In genomic region chr4:159127745-159128518, GRCh38 we compare ENCODE assay signal across 19 cellular contexts. TPM values are rescaled to one million over a fixed set of nuclear protein-coding genes. Genes with fewer than 3 reads are reported as not detected.
DNase-seq lines count a peak whose midpoint lies in the region; ATAC-seq, FAIRE-seq and TF ChIP-seq lines count a peak whose summit lies in the region.
"Had no signal": no experiment of that assay in that cellular context is flagged by ENCODE, and none has a peak within 500 bp of the region (broad histone marks: within the 10 kb centered on the region; RNA-seq: fewer than 3 reads in every experiment).

No MANE protein-coding gene starts in this region.

- CTCF ChIA-PET in HepG2 (lab: Yijun Ruan, JAX; ENCODE audit: low intra/inter-chr PET ratio, low total read pairs), result no interaction called here

- POLR2A ChIA-PET in HepG2 (lab: Yijun Ruan, JAX), result no interaction called here

- H3K4me3 ChIP-seq in HepG2 (replicated peaks in 1 of 3; ENCODE audit: insufficient read depth in 1 of 3, low read depth in 2 of 3, low read length in 3 of 3) (no peak overlapping the region), right lobe of liver (no peak overlapping the region), pancreas (no peak overlapping the region)
- H3K4me3 ChIP-seq: BLaER1 treated with 17β-estradiol and CSF1 and Interleukin-3, amounts not matched to agents 10 nM and 100 nM had no signal

- H3K4me1 ChIP-seq in HepG2 (ENCODE audit: insufficient read depth, low read length) (peaks cover 27% of the 10 kb centered on the region), right lobe of liver (peaks cover 0 to 22% (median 6%) of the 10 kb centered on the region in 4 donors), pancreas (peaks cover 0 to 9% (median 7%) of the 10 kb centered on the region in 3 donors)

- no peak for ATAC-seq in HepG2
- no peak for ATAC-seq in right lobe of liver
- ATAC-seq in pancreas, result no peak

- H3K27ac ChIP-seq in HepG2 (ENCODE audit: extremely low read length, insufficient read depth, low read length), result no peak overlapping the region
- H3K27ac ChIP-seq in right lobe of liver, result no peak overlapping the region
- H3K27ac ChIP-seq in pancreas, result no peak overlapping the region
- H3K27ac ChIP-seq: BLaER1 treated with 17β-estradiol and CSF1 and Interleukin-3, amounts not matched to agents 10 nM and 100 nM had no signal

- TF ChIP-seq CTCF in HepG2 (CRISPR knock-in tag; IDR thresholded peaks at IDR 0.05) (no peak), right lobe of liver (IDR thresholded peaks at IDR 0.05) (no peak), pancreas (IDR thresholded peaks at IDR 0.05) (no peak)

- no peaks in the 10 kb centered on the region; the same call in 1 of the 2 replicates for H4K20me1 ChIP-seq in HepG2 (ENCODE audit: insufficient read depth, low read length)

- no peak for DNase-seq in HepG2 (ENCODE audit: low spot score)
- no peak for DNase-seq in right lobe of liver
- peak; percentile 46 for DNase-seq in OCI-M1 (lab: John Stamatoyannopoulos, UW)
- DNase-seq in erythroblast (lab: John Stamatoyannopoulos, UW), result peak; percentile 65 to 77
- DNase-seq in pancreas, result no peak
- DNase-seq in DMS53 (lab: John Stamatoyannopoulos, UW), result no peak
- no peak for DNase-seq in NCI-H2081 (lab: John Stamatoyannopoulos, UW)
- DNase-seq in stimulated activated CD4-positive, alpha-beta T cell treated with anti-CD3 and anti-CD28 coated beads, Interleukin-2, amount 100 ng/mL, for 48 hours, result no peak
- DNase-seq: 8988T; ACHN; Calu3; CD4-positive, CD25-positive, alpha-beta regulatory T cell; DMS79 treated with DMSO at 0.1 percent for 48 hours; EL; GOT3; H9 had no signal

- no peak overlapping the region for H3K4me2 ChIP-seq in HepG2 (ENCODE audit: low read depth, low read length)
- H3K4me2 ChIP-seq: BLaER1 treated with 17β-estradiol and CSF1 and Interleukin-3, amounts not matched to agents 10 nM and 100 nM had no signal

- TF ChIP-seq EP300 in HepG2 (IDR thresholded peaks at IDR 0.05; ENCODE audit: low read depth in 2 of 2, low read length in 2 of 2) (no peak), HepG2 (CRISPR knock-in tag; IDR thresholded peaks at IDR 0.05; ENCODE audit: borderline replicate concordance) (no peak)

- in situ Hi-C loops in HepG2 (cut with HindIII; ENCODE audit: extremely low pct_ligation_motif_present, low pct_unique_long_range_greater_than_20kb), result no loop called here

- TF ChIP-seq RAD21 in HepG2 (CRISPR knock-in tag; IDR thresholded peaks at IDR 0.05), result no peak

- WGBS in HepG2 (ENCODE audit: low lambda C conversion rate), result 97% methylated on average over 4 of the region's 4 CpGs
- 87% methylated on average over 4 of the region's 4 CpGs for WGBS in right lobe of liver (ENCODE audit: insufficient coverage, low coverage, low lambda C conversion rate, missing lambda C conversion rate)
- 95 to 96% methylated on average over 4 of the region's 4 CpGs for WGBS in pancreas, 2 donors

- H3K79me2 ChIP-seq in HepG2 (ENCODE audit: insufficient read depth, low read length), result peaks cover 35% of the 10 kb centered on the region

- BruUV-seq in HepG2 (replicated peaks; lab: Mats Ljungman, UMichigan), result no TSS peak

- H3K27me3 ChIP-seq in HepG2 (ENCODE audit: control insufficient read depth in 1 of 2, insufficient read depth in 2 of 2, low read length in 2 of 2), result no peaks in the 10 kb centered on the region
- no peaks in the 10 kb centered on the region for H3K27me3 ChIP-seq in right lobe of liver
- H3K27me3 ChIP-seq in pancreas, result no peaks in the 10 kb centered on the region
- H3K27me3 ChIP-seq: BLaER1 treated with 17β-estradiol and CSF1 and Interleukin-3, amounts not matched to agents 10 nM and 100 nM had no signal

- no peaks in the 10 kb centered on the region for H3K36me3 ChIP-seq in HepG2 (replicated peaks in 1 of 2; ENCODE audit: control insufficient read depth in 1 of 2, insufficient read depth in 2 of 2, low read length in 2 of 2)
- H3K36me3 ChIP-seq in right lobe of liver, result no peaks in the 10 kb centered on the region
- H3K36me3 ChIP-seq in pancreas, result no peaks in the 10 kb centered on the region

- H3K9me3 ChIP-seq in HepG2 (ENCODE audit: low read length), result no peaks in the 10 kb centered on the region
- H3K9me3 ChIP-seq in right lobe of liver, result no peaks in the 10 kb centered on the region
- no peaks in the 10 kb centered on the region for H3K9me3 ChIP-seq in pancreas

- no peak overlapping the region for H3K9ac ChIP-seq in HepG2 (ENCODE audit: insufficient read depth, low read depth, low read length)
- H3K9ac ChIP-seq: BLaER1 treated with 17β-estradiol and CSF1 and Interleukin-3, amounts not matched to agents 10 nM and 100 nM had no signal

- TF ChIP-seq POLR2A in HepG2 (IDR thresholded peaks at IDR 0.05; ENCODE audit: insufficient read depth in 1 of 2, low read depth in 2 of 2, low read length in 2 of 2) (no peak), right lobe of liver (IDR thresholded peaks at IDR 0.05) (no peak), erythroblast (IDR thresholded peaks at IDR 0.05; ENCODE audit: low read length) (no peak)

- FAIRE-seq in HepG2 (lab: Jason Lieb, UNC) (no peak), pancreas (lab: Jason Lieb, UNC) (peak; percentile 9)
- FAIRE-seq: G401.6, GM12892 had no signal

- intact Hi-C loops in HepG2 (cut with micrococcal nuclease; ENCODE audit: unreplicated experiment), result no loop called here
- intact Hi-C loops in right lobe of liver (cut with DNase I), result no loop called here
- intact Hi-C loops in pancreas (cut with DNase I), result no loop called here

- H2AFZ ChIP-seq in HepG2 (ENCODE audit: low read length), result no peak overlapping the region

TF ChIP-seq in HepG2, 621 proteins besides CTCF, POLR2A, EP300 and RAD21 (continues in another document):
- no peak for TF ChIP-seq FOXP4 (CRISPR knock-in tag; IDR thresholded peaks at IDR 0.05)
- no peak for TF ChIP-seq HNRNPK (IDR thresholded peaks at IDR 0.05; ENCODE audit: low read depth, low read length, poor library complexity, severe bottlenecking)
- TF ChIP-seq, protein P1, sequence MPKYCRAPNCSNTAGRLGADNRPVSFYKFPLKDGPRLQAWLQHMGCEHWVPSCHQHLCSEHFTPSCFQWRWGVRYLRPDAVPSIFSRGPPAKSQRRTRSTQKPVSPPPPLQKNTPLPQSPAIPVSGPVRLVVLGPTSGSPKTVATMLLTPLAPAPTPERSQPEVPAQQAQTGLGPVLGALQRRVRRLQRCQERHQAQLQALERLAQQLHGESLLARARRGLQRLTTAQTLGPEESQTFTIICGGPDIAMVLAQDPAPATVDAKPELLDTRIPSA (CRISPR knock-in tag; IDR thresholded peaks at IDR 0.05; ENCODE audit: borderline replicate concordance), result no peak
- no peak for TF ChIP-seq MTA1 (CRISPR knock-in tag; IDR thresholded peaks at IDR 0.05; ENCODE audit: borderline replicate concordance)
- no peak for TF ChIP-seq ZBTB34 (CRISPR knock-in tag; IDR thresholded peaks at IDR 0.05)

RNA-seq across cellular contexts. Expression of gene RAPGEF2, which starts 25.1 kb away (rescaled TPM):
- total RNA-seq in HepG2 (2016; rRNA removed; fragmentation: Illumina TruSeq; extraction: Trizol) (23.0 and 24.3 TPM in 2 replicates), right lobe of liver (10 to 100 TPM; 22.1 to 32.1 (median 27.2) TPM), pancreas (10 to 100 TPM; 10.9 to 27.5 (median 15.0) TPM)
- total RNA-seq in HepG2 (2016; cell fraction: cytosol; rRNA removed; fragmentation: Illumina TruSeq; extraction: Trizol; ENCODE audit: low read depth), result 4.9 and 6.3 TPM in 2 replicates
- 22.0 and 23.7 TPM in 2 replicates for total RNA-seq in HepG2 (2016; cell fraction: insoluble cytoplasmic fraction; rRNA removed; fragmentation: Illumina TruSeq; extraction: Trizol)
- total RNA-seq in HepG2 (2016; cell fraction: membrane; rRNA removed; fragmentation: Illumina TruSeq; extraction: Trizol), result 5.0 and 6.3 TPM in 2 replicates
- total RNA-seq in HepG2 (2016; cell fraction: nucleus; rRNA removed; fragmentation: Illumina TruSeq; extraction: Trizol), result 35.9 and 37.8 TPM in 2 replicates
- polyA plus RNA-seq in HepG2 (2011; rRNA removed) (17.2 and 19.2 TPM in 2 replicates), pancreas (1 to 10 TPM; 4.3 to 8.2 TPM)
- polyA plus RNA-seq in HepG2 (2011; cell fraction: cytosol; rRNA removed), result 13.6 and 17.3 TPM in 2 replicates
- polyA plus RNA-seq in HepG2 (2011; cell fraction: nucleus; rRNA removed), result 22.9 and 26.6 TPM in 2 replicates
- 12.4 and 13.7 TPM in 2 replicates for polyA plus RNA-seq in HepG2 (2012)
- 0.24 and 0.32 TPM in 2 replicates for polyA plus RNA-seq in HepG2 (2016; cell fraction: cytosol; fragmentation: Illumina TruSeq; extraction: Trizol; ENCODE audit: low read depth)
- polyA plus RNA-seq in HepG2 (2016; cell fraction: insoluble cytoplasmic fraction; fragmentation: Illumina TruSeq; extraction: Trizol; ENCODE audit: low read depth), result 12.6 and 13.0 TPM in 2 replicates
- 0.80 and 1.2 TPM in 2 replicates for polyA plus RNA-seq in HepG2 (2016; cell fraction: membrane; fragmentation: Illumina TruSeq; extraction: Trizol; ENCODE audit: low read depth)
- 21.9 and 25.9 TPM in 2 replicates for polyA plus RNA-seq in HepG2 (2016; cell fraction: nucleus; fragmentation: Illumina TruSeq; extraction: Trizol; ENCODE audit: insufficient read depth, low read depth)
- 24.7 and 32.1 TPM in 2 replicates for polyA minus RNA-seq in HepG2 (2011; rRNA and poly(A)+ RNA removed; ENCODE audit: low replicate concordance)
- polyA minus RNA-seq in HepG2 (2011; cell fraction: cytosol; rRNA and poly(A)+ RNA removed), result 18.1 and 20.7 TPM in 2 replicates
- 83.3 and 91.0 TPM in 2 replicates for polyA minus RNA-seq in HepG2 (2011; cell fraction: nucleus; rRNA and poly(A)+ RNA removed)

Comparison
In these comparisons a context has a peak if more than half of its experiments do, and no peak if none do; other contexts are left out.
1. DNase-seq: peak in OCI-M1 (single experiment) and erythroblast (2 of 2); none in HepG2 (single experiment), right lobe of liver (0 of 3), pancreas (0 of 6), DMS53 (single experiment), NCI-H2081 (0 of 2) and stimulated activated CD4-positive, alpha-beta T cell treated with anti-CD3 and anti-CD28 coated beads, Interleukin-2, amount 100 ng/mL, for 48 hours (0 of 2).